15 cellular contexts compared by ENCODE assay signal in the genomic region with DNA sequence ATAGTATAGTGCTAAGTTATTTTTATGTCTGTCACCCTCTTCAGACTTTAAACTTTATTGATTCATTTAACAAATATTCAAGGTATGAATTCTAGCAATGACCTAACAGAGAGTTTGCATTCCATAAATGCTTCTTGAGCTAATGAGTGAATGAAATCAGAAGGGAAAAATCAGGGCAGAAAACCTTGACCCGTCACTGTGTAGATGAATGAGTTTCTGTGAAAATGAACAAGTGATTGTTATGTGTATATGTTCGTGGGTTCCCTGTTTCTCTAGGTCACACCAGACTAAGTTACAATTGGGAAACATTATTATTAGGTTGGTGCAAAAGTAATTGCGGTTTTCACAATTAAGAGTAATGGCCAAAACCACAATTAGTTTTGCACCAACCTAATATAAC. TPM values are rescaled to one million over a fixed set of nuclear protein-coding genes. Genes with fewer than 3 reads are reported as not detected.
DNase-seq lines count a peak whose midpoint lies in the region; ATAC-seq, FAIRE-seq and TF ChIP-seq lines count a peak whose summit lies in the region.
"Had no signal": no experiment of that assay in that cellular context is flagged by ENCODE, and none has a peak within 500 bp of the region (broad histone marks: within the 10 kb centered on the region; RNA-seq: fewer than 3 reads in every experiment).

No MANE protein-coding gene starts in this region.

- DNase-seq in A549 (ENCODE audit: low read depth in 1 of 2, low spot score in 1 of 2) (peak in 1 of 2 experiments; percentile 35), ELR (ENCODE audit: low read depth) (peak; percentile 80), PC-3 (peak; percentile 14), kidney glomerular epithelial cell (lab: John Stamatoyannopoulos, UW) (peak; percentile 92), DMS114 treated with DMSO at 0.1 percent for 48 hours (lab: John Stamatoyannopoulos, UW; ENCODE audit: unreplicated experiment) (no peak), frontal cortex (ENCODE audit: low spot score in 2 of 2) (no peak), tibial artery (no peak)
- DNase-seq: foreskin melanocyte; NCI-H2081; occipital lobe; PC-9; stimulated activated CD4-positive, alpha-beta T cell treated with anti-CD3 and anti-CD28 coated beads, Interleukin-1b, Interleukin-23, amount 100 ng/mL, for 48 hours had no signal

- H3K9me3 ChIP-seq in A549, result no peaks in the 10 kb centered on the region
- H3K9me3 ChIP-seq in PC-3 (ENCODE audit: low read length), result no peaks in the 10 kb centered on the region
- no peaks in the 10 kb centered on the region for H3K9me3 ChIP-seq in tibial artery

- H3K4me1 ChIP-seq in A549, result peaks cover 19% of the 10 kb centered on the region
- no peaks in the 10 kb centered on the region for H3K4me1 ChIP-seq in PC-3 (ENCODE audit: insufficient read depth, low read length)
- H3K4me1 ChIP-seq in tibial artery, result no peaks in the 10 kb centered on the region

- no peaks in the 10 kb centered on the region for H3K9me2 ChIP-seq in PC-3 (replicated peaks; ENCODE audit: low read length)

- TF ChIP-seq RAD21 in A549 (conservative IDR thresholded peaks at IDR 0.05 in 1 of 2, IDR thresholded peaks at IDR 0.05 in 1 of 2), result no peak

- peak overlapping the region; percentile 56 to 83 for H3K27ac ChIP-seq in A549
- H3K27ac ChIP-seq in PC-3 (ENCODE audit: low read length), result no peak overlapping the region
- H3K27ac ChIP-seq in tibial artery, result no peak overlapping the region
- H3K27ac ChIP-seq: C4-2B, coronary artery, PC-9 had no signal

- WGBS in A549 (ENCODE audit: missing lambda C conversion rate), result 6% methylated on average over 3 of the region's 3 CpGs

- H3K4me3 ChIP-seq in A549 (no peak overlapping the region), PC-3 (ENCODE audit: low read length) (no peak overlapping the region), tibial artery (no peak overlapping the region)
- H3K4me3 ChIP-seq: coronary artery, PC-9 had no signal

- no peaks in the 10 kb centered on the region for H3F3A ChIP-seq in PC-3 (ENCODE audit: low read length, unreplicated experiment)

- no peaks in the 10 kb centered on the region for H4K20me1 ChIP-seq in PC-3 (ENCODE audit: low read length)

- no peak for TF ChIP-seq POLR2A in A549 (IDR thresholded peaks at IDR 0.05; ENCODE audit: low read length)

- H3K27me3 ChIP-seq in PC-3 (ENCODE audit: low read length), result no peaks in the 10 kb centered on the region
- H3K27me3 ChIP-seq in tibial artery, result no peaks in the 10 kb centered on the region

- H3K79me2 ChIP-seq in PC-3 (ENCODE audit: low read length), result no peaks in the 10 kb centered on the region

- peak overlapping the region; percentile 64 for H3K4me2 ChIP-seq in A549
- H3K4me2 ChIP-seq in PC-3 (ENCODE audit: low read length), result no peak overlapping the region
- H3K4me2 ChIP-seq: PC-9 had no signal

- no peak overlapping the region for H3K9ac ChIP-seq in PC-3 (ENCODE audit: low read length)

- BruUV-seq in PC-3 (replicated peaks; lab: Mats Ljungman, UMichigan), result no TSS peak

- FAIRE-seq in A549 (lab: Jason Lieb, UNC) (peak; percentile 51), frontal cortex (lab: Jason Lieb, UNC) (no peak)

- no peak for TF ChIP-seq EP300 in A549 (IDR thresholded peaks at IDR 0.05)

- no peak for TF ChIP-seq CTCF in A549 (IDR thresholded peaks at IDR 0.05)
- TF ChIP-seq CTCF in PC-3 (conservative IDR thresholded peaks at IDR 0.05; ENCODE audit: low read depth, low read length), result no peak
- TF ChIP-seq CTCF in tibial artery (IDR thresholded peaks at IDR 0.05), result no peak

- H2AFZ ChIP-seq in PC-3 (ENCODE audit: low read length), result no peak overlapping the region
- H2AFZ ChIP-seq: PC-9 had no signal

- ATAC-seq in A549 (peak in 1 of 2 experiments; percentile 68; a peak in 3 of 6 replicates), PC-3 (no peak), GM18868 (IDR thresholded peaks at IDR 0.05; ENCODE audit: unreplicated experiment) (no peak)

- POLR2A ChIA-PET in A549 (lab: Yijun Ruan, JAX) (no interaction called here), PC-3 (lab: Charles Lee; ENCODE audit: unreplicated experiment) (no interaction called here)

- CTCF ChIA-PET in A549 (lab: Yijun Ruan, JAX) (interaction anchor here (0.9 to 1.0 kb wide), 3 partner anchors 33 to 88 kb away, joined by 3 read pairs; no protein-coding TSS in a partner anchor), PC-3 (lab: Charles Lee) (interaction anchor here (0.6 kb wide), 1 partner anchor 414 kb away, joined by 3 read pairs; no protein-coding TSS in a partner anchor)

- H3K36me3 ChIP-seq in PC-3 (ENCODE audit: low read depth, low read length) (no peaks in the 10 kb centered on the region), tibial artery (no peaks in the 10 kb centered on the region)

- intact Hi-C loops in PC-3 (cut with micrococcal nuclease), result no loop called here
- intact Hi-C loops in tibial artery (cut with DNase I; ENCODE audit: low total_unique reads), result no loop called here

TF ChIP-seq in A549, 52 proteins besides CTCF, POLR2A, EP300 and RAD21:
- TF ChIP-seq JUNB (IDR thresholded peaks at IDR 0.05) (peak; percentile 21; the same call in 1 of the 2 replicates), KDM1A (IDR thresholded peaks at IDR 0.05; ENCODE audit: low read depth) (no peak), CEBPB (IDR thresholded peaks at IDR 0.05) (peak in 1 of 2 experiments; percentile 24; a peak in 1 of 4 replicates), FOSL2 (IDR thresholded peaks at IDR 0.05) (no peak), FOSL2 (CRISPR knock-in tag; IDR thresholded peaks at IDR 0.05) (peak; percentile 20; the same call in 1 of the 2 replicates), GATA3 (IDR thresholded peaks at IDR 0.05; ENCODE audit: borderline replicate concordance) (peak; percentile 28; the same call in 1 of the 2 replicates)

RNA-seq across cellular contexts. Expression of a gene that starts 30.1 kb away (rescaled TPM):
- 0.96 and 1.2 TPM in 2 replicates for polyA plus RNA-seq in A549 (2011; rRNA removed)
- 0.58 and 0.69 TPM in 2 replicates for polyA plus RNA-seq in A549 (2012; cell fraction: cytosol; rRNA removed)
- 0.74 and 0.97 TPM in 2 replicates for polyA plus RNA-seq in A549 (2012; cell fraction: nucleus; rRNA removed)
- polyA plus RNA-seq in A549 (2017; fragmentation: RNase III; extraction: RNeasy Plus Mini Kit Qiagen cat#74134 plus additional on column Dnase treatment), result 6.6 to 9.2 TPM (median 7.5 TPM) in 3 replicates
- polyA minus RNA-seq in A549 (2011; rRNA and poly(A)+ RNA removed), result 1.1 and 1.2 TPM in 2 replicates
- not detected in 2 replicates for total RNA-seq in PC-3 (2014; rRNA removed)
- total RNA-seq in frontal cortex, result 0.82 TPM
- total RNA-seq: PC-9 had no signal

Comparison
In these comparisons a context has a peak if more than half of its experiments do, and no peak if none do; other contexts are left out.
1. DNase-seq: peak in ELR (single experiment), PC-3 (single experiment) and kidney glomerular epithelial cell (single experiment); none in DMS114 treated with DMSO at 0.1 percent for 48 hours (single experiment), frontal cortex (0 of 2) and tibial artery (0 of 2).
2. H3K27ac ChIP-seq: peak in A549 (2 of 2); none in PC-3 (single experiment) and tibial artery (0 of 2).